Comparison of ENCODE assay signal across 21 cellular contexts in the genomic region with DNA sequence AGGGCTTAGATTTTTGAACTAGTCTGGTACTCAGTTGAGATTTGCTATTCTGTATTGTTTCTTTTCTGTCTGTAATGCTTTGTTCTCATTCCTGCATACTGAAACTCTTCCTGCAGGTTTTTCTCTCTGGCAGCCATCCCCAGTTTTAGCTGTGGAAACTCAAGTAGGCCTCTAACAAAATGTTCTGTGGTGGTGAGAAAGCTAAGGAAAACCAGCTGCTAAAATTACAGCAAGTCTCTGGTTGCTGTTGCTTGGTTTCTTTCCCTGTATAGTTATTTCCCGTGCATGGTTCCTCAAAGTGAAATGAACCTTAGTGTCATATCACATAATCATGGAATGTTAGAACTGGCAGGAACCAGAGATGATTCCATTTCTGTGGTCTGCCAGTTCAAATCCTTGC.
"Had no signal": no experiment of that assay in that cellular context is flagged by ENCODE, and none has a peak within 500 bp of the region (broad histone marks: within the 10 kb centered on the region; RNA-seq: fewer than 3 reads in every experiment).

No MANE protein-coding gene starts in this region.

- H3K4me3 ChIP-seq: cardiac muscle cell, esophagus squamous epithelium, lung, ovary, right lobe of liver, tibial artery had no signal

- DNase-seq: activated CD4-positive, alpha-beta T cell treated with anti-CD3 and anti-CD28 coated beads, Interleukin-2, amount 50 U/mL, for 1 hour; activated CD4-positive, CD25-positive, alpha-beta regulatory T cell treated with anti-CD3 and anti-CD28 coated beads, Interleukin-2, amount 50 U/mL, for 72 hours; activated CD8-positive, alpha-beta memory T cell treated with anti-CD3 and anti-CD28 coated beads, Interleukin-2, amount 50 U/mL, for 4 hours; activated effector memory CD4-positive, alpha-beta T cell treated with Interleukin-2 at 50 U/mL for 16 hours; activated naive CD4-positive, alpha-beta T cell treated with anti-CD3 and anti-CD28 coated beads, Interleukin-2, amount 10 ng/mL, durations not matched to agents 7 days and 5 days; activated T-cell treated with anti-CD3 and anti-CD28 coated beads, Interleukin-2, amount 50 U/mL, for 4 hours; dermis blood vessel endothelial cell; effector memory CD8-positive, alpha-beta T cell; esophagus squamous epithelium; foreskin melanocyte; head of caudate nucleus; kidney; midbrain; ovary; right lobe of liver; stimulated activated CD4-positive, alpha-beta T cell treated with anti-CD3 and anti-CD28 coated beads, Interleukin-4, amount 100 ng/mL, for 4 hours; tibial artery had no signal

- H3K27ac ChIP-seq: cardiac muscle cell, esophagus squamous epithelium, ovary, right lobe of liver, tibial artery had no signal

- ATAC-seq: activated T-cell treated with anti-CD3 and anti-CD28 coated beads, Interleukin-2, amount 50 U/mL, for 4 hours; effector memory CD8-positive, alpha-beta T cell; left lobe of liver; right lobe of liver; stimulated activated memory B cell treated with anti-CD40 and anti-IgM and Interleukin-4, amounts not matched to agents 10 μg/mL and 1 μg/mL and 100 μg/mL, for 72 hours had no signal
